1 cellular context compared by ENCODE assay signal in the genomic region with DNA sequence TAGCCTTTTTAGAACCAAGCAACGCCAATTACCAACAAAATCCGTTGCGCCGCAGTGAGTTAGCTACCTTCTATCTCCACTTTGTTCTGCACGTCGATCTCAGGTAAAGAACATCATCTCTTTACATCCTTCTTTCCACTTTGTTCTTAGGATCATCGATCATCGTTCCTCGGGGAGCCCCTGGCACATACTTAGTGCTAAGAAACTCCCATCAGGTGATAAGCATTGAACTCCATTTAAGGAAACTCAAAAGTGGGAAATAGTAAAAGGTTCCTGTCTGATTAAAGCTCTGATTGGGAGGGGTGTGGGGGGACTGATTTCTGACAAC.
TF ChIP-seq lines count a peak whose summit lies in the region.

No MANE protein-coding gene starts in this region.

TF ChIP-seq in WTC11, 78 proteins besides CTCF, POLR2A, EP300 and RAD21 (continued from another document):
- TF ChIP-seq ZMAT4 (CRISPR knock-in tag; IDR thresholded peaks at IDR 0.05): no peak
- no peak for TF ChIP-seq SMAD4 (CRISPR knock-in tag; IDR thresholded peaks at IDR 0.05)
- no peak for TF ChIP-seq ZNF232 (CRISPR knock-in tag; IDR thresholded peaks at IDR 0.05)
- TF ChIP-seq ZNF425 (CRISPR knock-in tag; conservative IDR thresholded peaks at IDR 0.05): no peak
- no peak for TF ChIP-seq RELA (CRISPR knock-in tag; IDR thresholded peaks at IDR 0.05; ENCODE audit: borderline replicate concordance)
TF ChIP-seq in WTC11: peak in this region for 0.
